Comparison of ENCODE assay signal across 34 cellular contexts in genomic region chr6:4763921-4764320, GRCh38. TPM values are rescaled to one million over a fixed set of nuclear protein-coding genes. Genes with fewer than 3 reads are reported as not detected.
DNase-seq lines count a peak whose midpoint lies in the region; ATAC-seq, FAIRE-seq and TF ChIP-seq lines count a peak whose summit lies in the region.
"Had no signal": no experiment of that assay in that cellular context is flagged by ENCODE, and none has a peak within 500 bp of the region (broad histone marks: within the 10 kb centered on the region; RNA-seq: fewer than 3 reads in every experiment).

No MANE protein-coding gene starts in this region.

- H3K9ac ChIP-seq in K562 (ENCODE audit: insufficient read depth in 1 of 2, low read depth in 2 of 2, low read length in 2 of 2), result no peak overlapping the region
- H3K9ac ChIP-seq in smooth muscle cell (ENCODE audit: low read depth), result no peak overlapping the region
- H3K9ac ChIP-seq: BLaER1; BLaER1 treated with 17β-estradiol and CSF1 and Interleukin-3, amounts not matched to agents 10 nM and 100 nM had no signal

- WGBS in K562 (ENCODE audit: insufficient coverage, low coverage, missing lambda C conversion rate), result 42% methylated on average over 1 of the region's 1 CpG
- WGBS in smooth muscle cell (ENCODE audit: low lambda C conversion rate), result 94% methylated on average over 1 of the region's 1 CpG

- H3F3A ChIP-seq in smooth muscle cell (ENCODE audit: low read depth), result no peaks in the 10 kb centered on the region

- intact Hi-C loops in K562 (cut with micrococcal nuclease), result no loop called here

- no peak overlapping the region for H3K27ac ChIP-seq in K562 (ENCODE audit: extremely low read depth, low read depth, low read length)
- H3K27ac ChIP-seq in smooth muscle cell (ENCODE audit: low read depth), result no peak overlapping the region
- H3K27ac ChIP-seq: 22Rv1; A549; BLaER1; BLaER1 treated with 17β-estradiol and CSF1 and Interleukin-3, amounts not matched to agents 10 nM and 100 nM; C4-2B had no signal

- ATAC-seq in K562 (no peak), GM18498 (IDR thresholded peaks at IDR 0.05; ENCODE audit: unreplicated experiment) (no peak)
- ATAC-seq: A549; CD8-positive, alpha-beta T cell had no signal

- POLR2A ChIA-PET in K562 (lab: Yijun Ruan, JAX), result interaction anchor here (0.9 kb wide), 1 partner anchor 11 kb away, joined by 3 read pairs; no protein-coding TSS in a partner anchor

- H3K4me3 ChIP-seq in K562 (no peak overlapping the region), smooth muscle cell (no peak overlapping the region)
- H3K4me3 ChIP-seq: A549; BLaER1; BLaER1 treated with 17β-estradiol and CSF1 and Interleukin-3, amounts not matched to agents 10 nM and 100 nM had no signal

- H3K4me2 ChIP-seq in K562 (ENCODE audit: insufficient read depth, low read length) (no peak overlapping the region), smooth muscle cell (no peak overlapping the region)
- H3K4me2 ChIP-seq: A549; BLaER1; BLaER1 treated with 17β-estradiol and CSF1 and Interleukin-3, amounts not matched to agents 10 nM and 100 nM had no signal

- H3K36me3 ChIP-seq in K562 (ENCODE audit: control insufficient read depth, insufficient read depth, low read length) (no peaks in the 10 kb centered on the region), smooth muscle cell (ENCODE audit: low read depth) (no peaks in the 10 kb centered on the region)
- H3K36me3 ChIP-seq: BE2C; BLaER1; BLaER1 treated with 17β-estradiol and CSF1 and Interleukin-3, amounts not matched to agents 10 nM and 100 nM had no signal

- H2AFZ ChIP-seq in K562 (ENCODE audit: low read depth, low read length) (no peak overlapping the region), smooth muscle cell (ENCODE audit: low read depth) (no peak overlapping the region)

- H3K9me1 ChIP-seq in K562 (ENCODE audit: control insufficient read depth, insufficient read depth, low read length), result no peaks in the 10 kb centered on the region

- TF ChIP-seq EP300 in K562 (IDR thresholded peaks at IDR 0.05; ENCODE audit: low read length), result no peak

- H3K27me3 ChIP-seq in K562 (ENCODE audit: control insufficient read depth in 2 of 2, insufficient read depth in 2 of 2, low read length in 2 of 2) (no peaks in the 10 kb centered on the region; a peak in 1 of 5 replicates), smooth muscle cell (ENCODE audit: low read depth) (no peaks in the 10 kb centered on the region)
- H3K27me3 ChIP-seq: BLaER1; BLaER1 treated with 17β-estradiol and CSF1 and Interleukin-3, amounts not matched to agents 10 nM and 100 nM had no signal

- in situ Hi-C loops in K562 (cut with MboI), result no loop called here

- TF ChIP-seq CTCF in K562 (IDR thresholded peaks at IDR 0.05 in 2 of 3, conservative IDR thresholded peaks at IDR 0.05 in 1 of 3; ENCODE audit: insufficient read depth in 2 of 3, low read depth in 1 of 3, low read length in 3 of 3), result no peak
- TF ChIP-seq CTCF in smooth muscle cell (IDR thresholded peaks at IDR 0.05; ENCODE audit: borderline replicate concordance, insufficient read depth, poor library complexity, severe bottlenecking), result no peak

- FAIRE-seq in A204.1 (lab: Jason Lieb, UNC) (peak; percentile 19), G401.6 (lab: Jason Lieb, UNC) (peak; percentile 36), K562 (lab: Jason Lieb, UNC) (no peak), islet of Langerhans (lab: Jason Lieb, UNC) (peak; percentile 13)
- FAIRE-seq: A549, D721Med had no signal

- CTCF ChIA-PET in K562 (lab: Yijun Ruan, JAX; ENCODE audit: low intra/inter-chr PET ratio), result no interaction called here

- 0 out of 2 replicates have a peak, but pooled peaks cover 2% of the 10 kb centered on the region for H3K9me3 ChIP-seq in K562 (replicated peaks; ENCODE audit: control insufficient read depth, insufficient read depth, low read depth, low read length)
- peaks cover 21% of the 10 kb centered on the region for H3K9me3 ChIP-seq in smooth muscle cell (replicated peaks; ENCODE audit: low read depth)
- H3K9me3 ChIP-seq: BE2C had no signal

- TF ChIP-seq RAD21 in K562 (CRISPR knock-in tag; conservative IDR thresholded peaks at IDR 0.05 in 1 of 2, IDR thresholded peaks at IDR 0.05 in 1 of 2), result no peak

- no peak for TF ChIP-seq POLR2A in K562 (conservative IDR thresholded peaks at IDR 0.05)

- H3K4me1 ChIP-seq in K562 (replicated peaks in 1 of 2; ENCODE audit: control insufficient read depth in 2 of 2, insufficient read depth in 2 of 2, low read length in 2 of 2), result no peaks in the 10 kb centered on the region
- H3K4me1 ChIP-seq in smooth muscle cell (ENCODE audit: low read depth), result no peaks in the 10 kb centered on the region
- H3K4me1 ChIP-seq: A549; BE2C; BLaER1; BLaER1 treated with 17β-estradiol and CSF1 and Interleukin-3, amounts not matched to agents 10 nM and 100 nM; Caco-2 had no signal

- no peaks in the 10 kb centered on the region for H4K20me1 ChIP-seq in K562 (replicated peaks; ENCODE audit: control insufficient read depth, insufficient read depth, low read length)
- no peaks in the 10 kb centered on the region for H4K20me1 ChIP-seq in smooth muscle cell (ENCODE audit: low read depth)
- H4K20me1 ChIP-seq: BLaER1; BLaER1 treated with 17β-estradiol and CSF1 and Interleukin-3, amounts not matched to agents 10 nM and 100 nM had no signal

- DNase-seq in K562 (ENCODE audit: extremely low read depth in 1 of 4, low spot score in 3 of 4) (no peak), UCSD-AML1 (lab: John Stamatoyannopoulos, UW; ENCODE audit: unreplicated experiment) (no peak), smooth muscle cell (lab: John Stamatoyannopoulos, UW; ENCODE audit: unreplicated experiment) (no peak), amniotic stem cell (lab: John Stamatoyannopoulos, UW) (no peak)
- DNase-seq: 8988T; ACHN; AML-193; BE2C; C1 segment of cervical spinal cord; Caco-2; Calu3; CD4-positive, alpha-beta memory T cell; CD4-positive, alpha-beta T cell; CD4-positive, CD25-positive, alpha-beta regulatory T cell; CD8-positive, alpha-beta memory T cell; CD8-positive, alpha-beta T cell; COR-L47; DMS 273 treated with DMSO at 0.1 percent for 48 hours; DMS153; DMS53; DMS79; DMS79 treated with DMSO at 0.1 percent for 48 hours; DND-41; EL had no signal

- BruUV-seq in K562 (replicated peaks; lab: Mats Ljungman, UMichigan), result no TSS peak

- H3K79me2 ChIP-seq in K562 (ENCODE audit: control insufficient read depth, insufficient read depth, low read length), result no peaks in the 10 kb centered on the region
- no peaks in the 10 kb centered on the region for H3K79me2 ChIP-seq in smooth muscle cell (ENCODE audit: low read depth)

TF ChIP-seq in K562, 482 proteins besides CTCF, POLR2A, EP300 and RAD21:
- TF ChIP-seq ZNF507 (tag; conservative IDR thresholded peaks at IDR 0.05), result peak; percentile 96
- TF ChIP-seq RBM25 (IDR thresholded peaks at IDR 0.05; ENCODE audit: low read depth, low read length, severe bottlenecking), result peak; percentile 34
- TF ChIP-seq NCOA2 (IDR thresholded peaks at IDR 0.05; ENCODE audit: partially characterized antibody in 2 of 2), result peak in 1 of 2 experiments; percentile 13
- TF ChIP-seq TFAM (CRISPR knock-in tag; conservative IDR thresholded peaks at IDR 0.05), result no peak
TF ChIP-seq in K562: peak in this region for 3.

RNA-seq across cellular contexts. Expression of gene CDYL, which starts 12.3 kb away (rescaled TPM):
- total RNA-seq in K562 (2011; cell fraction: chromatin; rRNA removed; ENCODE audit: low replicate concordance), result 97.4 and 107 TPM in 2 replicates
- total RNA-seq in K562 (2011; cell fraction: nucleolus; rRNA removed), result 24.0 and 27.2 TPM in 2 replicates
- 47.5 and 53.3 TPM in 2 replicates for total RNA-seq in K562 (2011; cell fraction: nucleoplasm; rRNA removed)
- 28.2 and 29.1 TPM in 2 replicates for total RNA-seq in K562 (2014; rRNA removed)
- total RNA-seq in K562 (2014; rRNA removed; fragmentation: Illumina TruSeq; extraction: Trizol), result 40.8 and 49.6 TPM in 2 replicates
- 40.1 and 43.3 TPM in 2 replicates for total RNA-seq in K562 (2015; rRNA removed; fragmentation: Illumina TruSeq; extraction: Trizol)
- total RNA-seq in K562 (2021), result 42.3 and 44.8 TPM in 2 replicates
- polyA plus RNA-seq in K562 (2011; rRNA removed), result 45.2 and 45.8 TPM in 2 replicates
- polyA plus RNA-seq in K562 (2011; cell fraction: cytosol; rRNA removed), result 17.9 and 27.1 TPM in 2 replicates
- 32.7 and 41.9 TPM in 2 replicates for polyA plus RNA-seq in K562 (2011; cell fraction: nucleus; rRNA removed)
- polyA plus RNA-seq in K562 (2012), result 19.0 and 20.5 TPM in 2 replicates
- 39.0 and 42.1 TPM in 2 replicates for polyA plus RNA-seq in K562 (2014; fragmentation: Illumina TruSeq; extraction: Trizol)
- polyA plus RNA-seq in K562 (2014; fragmentation: Nextera tagmentation; extraction: Ambion mirVana), result 1 to 10 TPM; 8.1 to 8.9 TPM
- 21.9 and 23.0 TPM in 2 replicates for polyA plus RNA-seq in K562 (2014; rRNA removed)
- 137 and 190 TPM in 2 replicates for polyA minus RNA-seq in K562 (2011; rRNA and poly(A)+ RNA removed)
- polyA minus RNA-seq in K562 (2011; cell fraction: cytosol; rRNA and poly(A)+ RNA removed), result 45.0 and 56.9 TPM in 2 replicates
- polyA minus RNA-seq in K562 (2011; cell fraction: nucleus; rRNA and poly(A)+ RNA removed), result 19.1 and 40.3 TPM in 2 replicates
- total RNA-seq in smooth muscle cell, result 34.5 and 49.9 TPM in 2 replicates
- 28.7 and 37.2 TPM in 2 replicates for polyA plus RNA-seq in smooth muscle cell
